8 cellular contexts compared by ENCODE assay signal in genomic region chr6:79946773-79947190, GRCh38. TPM values are rescaled to one million over a fixed set of nuclear protein-coding genes. Genes with fewer than 3 reads are reported as not detected.
DNase-seq lines count a peak whose midpoint lies in the region; ATAC-seq, FAIRE-seq and TF ChIP-seq lines count a peak whose summit lies in the region.

No MANE protein-coding gene starts in this region.

- H3K9ac ChIP-seq in endothelial cell of umbilical vein (replicated peaks; ENCODE audit: extremely low read depth, insufficient read depth, low read length), result peak overlapping the region; percentile 58

- ATAC-seq in GM19035 (IDR thresholded peaks at IDR 0.05; ENCODE audit: unreplicated experiment) (peak; percentile 10), upper lobe of left lung (ENCODE audit: low FRiP score in 2 of 2) (peak in 1 of 2 donors; percentile 61)

- no peaks in the 10 kb centered on the region for H4K20me1 ChIP-seq in endothelial cell of umbilical vein (replicated peaks; ENCODE audit: control insufficient read depth, extremely low read depth, insufficient read depth, low read length)

- no peaks in the 10 kb centered on the region for H3K27me3 ChIP-seq in BE2C
- H3K27me3 ChIP-seq in endothelial cell of umbilical vein (ENCODE audit: control insufficient read depth in 2 of 2, insufficient read depth in 2 of 2, low read length in 2 of 2), result peaks cover 6 to 29% of the 10 kb centered on the region in 2 experiments
- H3K27me3 ChIP-seq in mononuclear cell (ENCODE audit: insufficient read depth, low read length), result peaks cover 73% of the 10 kb centered on the region
- peaks cover 0 to 23% (median 10%) of the 10 kb centered on the region in 4 donors for H3K27me3 ChIP-seq in upper lobe of left lung

- no peak for TF ChIP-seq CTCF in BE2C (IDR thresholded peaks at IDR 0.05; ENCODE audit: low read depth, low read length)
- TF ChIP-seq CTCF in endothelial cell of umbilical vein (IDR thresholded peaks at IDR 0.05; ENCODE audit: extremely low read depth in 1 of 2, insufficient read depth in 1 of 2, low read depth in 1 of 2, low read length in 2 of 2), result no peak
- TF ChIP-seq CTCF in upper lobe of left lung (IDR thresholded peaks at IDR 0.05), result no peak

- TF ChIP-seq EP300 in upper lobe of left lung (IDR thresholded peaks at IDR 0.05), result no peak

- H3K9me3 ChIP-seq in BE2C (no peaks in the 10 kb centered on the region), endothelial cell of umbilical vein (replicated peaks; ENCODE audit: control insufficient read depth, insufficient read depth, low read length) (no peaks in the 10 kb centered on the region), mononuclear cell (ENCODE audit: low read depth, low read length) (no peaks in the 10 kb centered on the region), upper lobe of left lung (no peaks in the 10 kb centered on the region)

- H3K4me2 ChIP-seq in endothelial cell of umbilical vein (ENCODE audit: insufficient read depth, low read length), result peak overlapping the region; percentile 95

- dilution Hi-C loops in endothelial cell of umbilical vein (cut with MboI; ENCODE audit: extremely low pct_ligation_motif_present, low sequenced_read_pairs), result no loop called here

- H3K36me3 ChIP-seq in BE2C (no peaks in the 10 kb centered on the region), endothelial cell of umbilical vein (ENCODE audit: control insufficient read depth in 2 of 2, extremely low read depth in 1 of 2, insufficient read depth in 2 of 2, low read length in 2 of 2) (no peaks in the 10 kb centered on the region), upper lobe of left lung (no peaks in the 10 kb centered on the region)

- H3K4me1 ChIP-seq in BE2C, result no peaks in the 10 kb centered on the region
- peaks cover 14% of the 10 kb centered on the region for H3K4me1 ChIP-seq in endothelial cell of umbilical vein (ENCODE audit: control insufficient read depth, extremely low read depth, insufficient read depth, low read length)
- peaks cover 14% of the 10 kb centered on the region for H3K4me1 ChIP-seq in mononuclear cell (ENCODE audit: insufficient read depth, low read length)
- H3K4me1 ChIP-seq in upper lobe of left lung, result peaks cover 13 to 20% (median 15%) of the 10 kb centered on the region in 4 donors

- H2AFZ ChIP-seq in endothelial cell of umbilical vein (ENCODE audit: low read depth, low read length), result peak overlapping the region; percentile 100

- H3K27ac ChIP-seq in endothelial cell of umbilical vein (ENCODE audit: insufficient read depth, low read depth, low read length) (no peak overlapping the region), upper lobe of left lung (no peak overlapping the region)

- BruUV-seq in endothelial cell of umbilical vein (replicated peaks; lab: Mats Ljungman, UMichigan), result no TSS peak

- intact Hi-C loops in endothelial cell of umbilical vein (cut with micrococcal nuclease), result loop anchor here (1.0 to 10.0 kb wide), 3 partner anchors 58 to 508 kb away; partner anchors contain the start of gene TTK

- no peaks in the 10 kb centered on the region for H3K9me1 ChIP-seq in endothelial cell of umbilical vein (replicated peaks; ENCODE audit: control insufficient read depth, extremely low read depth, insufficient read depth, low read length)

- TF ChIP-seq POLR2A in endothelial cell of umbilical vein (IDR thresholded peaks at IDR 0.05; ENCODE audit: low read depth, low read length) (no peak), upper lobe of left lung (IDR thresholded peaks at IDR 0.05) (no peak)

- CTCF ChIA-PET in endothelial cell of umbilical vein (lab: Charles Lee), result interaction anchor here (0.5 to 1.8 kb wide), 15 partner anchors 8 to 186 kb away, joined by 3 to 12 read pairs (median 4); partner anchors contain the start of genes BCKDHB and TTK

- FAIRE-seq in endothelial cell of umbilical vein (lab: Jason Lieb, UNC), result no peak

- H3K79me2 ChIP-seq in endothelial cell of umbilical vein (ENCODE audit: control insufficient read depth, insufficient read depth, low read length), result no peaks in the 10 kb centered on the region

- POLR2A ChIA-PET in endothelial cell of umbilical vein (lab: Charles Lee), result interaction anchor here (0.9 kb wide), 1 partner anchor 159 kb away, joined by 5 read pairs; the partner anchor contains the start of gene BCKDHB

- DNase-seq in BE2C (peak; percentile 34), HT1080 (ENCODE audit: low read depth) (peak; percentile 22), endothelial cell of umbilical vein (ENCODE audit: low read depth, low spot score) (no peak), upper lobe of left lung (no peak), NCI-H187 treated with DMSO at 0.1 percent for 48 hours (lab: John Stamatoyannopoulos, UW) (no peak)
- DNase-seq in activated CD4-positive, alpha-beta T cell treated with anti-CD3 and anti-CD28 coated beads for 48 hours, result peak; percentile 13

- peak overlapping the region; percentile 86 for H3K4me3 ChIP-seq in BE2C (ENCODE audit: low read depth, low read length)
- H3K4me3 ChIP-seq in endothelial cell of umbilical vein (replicated peaks in 1 of 3; ENCODE audit: insufficient read depth in 1 of 3, low read depth in 1 of 3, low read length in 3 of 3), result peak overlapping the region; percentile 32 to 79 (median 56)
- H3K4me3 ChIP-seq in mononuclear cell (ENCODE audit: low read length), result peak overlapping the region; percentile 34
- peak overlapping the region; percentile 38 to 55 (median 47) for H3K4me3 ChIP-seq in upper lobe of left lung

- 4% methylated on average over 9 to 16 of the region's 31 CpGs for WGBS in upper lobe of left lung, 2 donors

TF ChIP-seq in endothelial cell of umbilical vein, 7 proteins besides CTCF, POLR2A, EP300 and RAD21:
- no peak for TF ChIP-seq POLR2AphosphoS5 (IDR thresholded peaks at IDR 0.05; ENCODE audit: insufficient read depth, low read depth, low read length)

RNA-seq across cellular contexts. Expression of gene ELOVL4, which starts 0.6 kb away (rescaled TPM):
- polyA plus RNA-seq in BE2C (2012; ENCODE audit: insufficient read depth, insufficient read length, low read depth), result 8.3 TPM
- 0.47 and 0.66 TPM in 2 replicates for total RNA-seq in HT1080 (2014; rRNA removed; shearing (Covaris generic))
- 1.8 and 2.3 TPM in 2 replicates for polyA plus RNA-seq in HT1080 (2015; cell fraction: cytosol; rRNA removed)
- 2.3 and 2.7 TPM in 2 replicates for polyA plus RNA-seq in HT1080 (2015; cell fraction: nucleus; rRNA removed)
- total RNA-seq in endothelial cell of umbilical vein (3.3 and 4.1 TPM in 2 replicates), mononuclear cell (0.73 TPM), upper lobe of left lung (under 1 TPM in 3 of 6 donors, not detected in 3; 0.17 to 0.49 (median 0.37) TPM)
- 0.57 and 0.98 TPM in 2 replicates for polyA plus RNA-seq in endothelial cell of umbilical vein
- polyA plus RNA-seq in endothelial cell of umbilical vein (2011; cell fraction: cytosol; rRNA removed), result 0.85 and 0.97 TPM in 2 replicates
- 0.83 and 1.1 TPM in 2 replicates for polyA plus RNA-seq in endothelial cell of umbilical vein (2011; cell fraction: nucleus; rRNA removed)
- polyA plus RNA-seq in endothelial cell of umbilical vein (2012), result 2.8 and 3.8 TPM in 2 replicates
- polyA minus RNA-seq in endothelial cell of umbilical vein, result 1.2 and 2.5 TPM in 2 replicates
- not detected for polyA minus RNA-seq in endothelial cell of umbilical vein (2011; cell fraction: cytosol; rRNA and poly(A)+ RNA removed)
- 1.1 and 1.2 TPM in 2 replicates for polyA minus RNA-seq in endothelial cell of umbilical vein (2011; cell fraction: nucleus; rRNA and poly(A)+ RNA removed)

RNA-seq across cellular contexts. Expression of gene TTK, which starts 57.7 kb away (rescaled TPM):
- polyA plus RNA-seq in BE2C (2012; ENCODE audit: insufficient read depth, insufficient read length, low read depth), result 2.8 TPM
- total RNA-seq in HT1080 (2014; rRNA removed; shearing (Covaris generic)), result 48.7 and 50.8 TPM in 2 replicates
- polyA plus RNA-seq in HT1080 (2015; cell fraction: cytosol; rRNA removed), result 32.1 and 39.3 TPM in 2 replicates
- polyA plus RNA-seq in HT1080 (2015; cell fraction: nucleus; rRNA removed), result 96.6 and 106 TPM in 2 replicates
- total RNA-seq in endothelial cell of umbilical vein (23.6 and 29.4 TPM in 2 replicates), mononuclear cell (0.52 TPM), upper lobe of left lung (1 to 10 TPM in 2 of 6 donors, under 1 TPM in 2, not detected in 2; 0.91 to 2.3 (median 1.4) TPM)
- polyA plus RNA-seq in endothelial cell of umbilical vein, result 2.9 and 4.1 TPM in 2 replicates
- 7.8 and 8.8 TPM in 2 replicates for polyA plus RNA-seq in endothelial cell of umbilical vein (2011; cell fraction: cytosol; rRNA removed)
- 14.1 and 21.0 TPM in 2 replicates for polyA plus RNA-seq in endothelial cell of umbilical vein (2011; cell fraction: nucleus; rRNA removed)
- polyA plus RNA-seq in endothelial cell of umbilical vein (2012), result 6.1 and 20.6 TPM in 2 replicates
- polyA minus RNA-seq in endothelial cell of umbilical vein, result 6.3 and 6.9 TPM in 2 replicates
- 19.8 TPM for polyA minus RNA-seq in endothelial cell of umbilical vein (2011; cell fraction: cytosol; rRNA and poly(A)+ RNA removed)
- polyA minus RNA-seq in endothelial cell of umbilical vein (2011; cell fraction: nucleus; rRNA and poly(A)+ RNA removed), result 12.1 and 16.0 TPM in 2 replicates

Comparison
In these comparisons a context has a peak if more than half of its experiments do, and no peak if none do; other contexts are left out.
1. DNase-seq: peak in BE2C (single experiment), HT1080 (single experiment) and activated CD4-positive, alpha-beta T cell treated with anti-CD3 and anti-CD28 coated beads for 48 hours (single experiment); none in endothelial cell of umbilical vein (single experiment), upper lobe of left lung (0 of 2) and NCI-H187 treated with DMSO at 0.1 percent for 48 hours (single experiment).
2. H3K4me3 ChIP-seq: peak in every context shown above with its lines; median percentile 86 in BE2C; 56 in endothelial cell of umbilical vein; 47 in upper lobe of left lung; 34 in mononuclear cell.